Comparison of ENCODE assay signal across 9 cellular contexts in the genomic region with DNA sequence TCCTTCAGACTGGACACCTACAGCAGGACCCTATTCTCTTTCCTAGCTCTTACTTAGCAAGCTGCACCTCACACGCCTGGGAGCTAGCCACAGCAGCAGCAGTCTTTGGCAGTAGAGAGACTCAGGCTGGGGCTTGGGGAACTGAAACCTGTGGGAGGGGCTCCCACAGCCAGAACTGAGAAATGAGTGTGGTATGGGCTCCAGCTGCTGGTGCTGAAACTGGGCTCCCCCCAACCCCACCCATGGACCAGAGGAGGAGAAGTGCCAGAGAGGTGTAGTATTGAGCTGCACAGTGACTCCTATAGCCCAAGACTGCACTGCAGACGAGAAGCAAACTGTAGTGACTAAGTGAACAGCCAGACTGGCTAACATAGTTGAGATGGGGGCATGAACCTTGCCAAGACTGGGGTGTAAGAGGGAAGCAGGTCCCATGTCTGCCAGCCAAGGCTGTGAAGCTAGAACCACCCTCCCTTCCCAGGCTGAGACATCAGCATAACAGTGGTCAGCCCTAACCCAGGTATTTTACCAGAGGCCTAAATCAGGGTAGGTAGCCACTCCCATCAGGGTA.
A peak's percentile ranks its signal among the peaks of the same experiment; 100 is the strongest.
DNase-seq lines count a peak whose midpoint lies in the region; ATAC-seq and TF ChIP-seq lines count a peak whose summit lies in the region.
"Had no signal": no experiment of that assay in that cellular context is flagged by ENCODE, and none has a peak within 500 bp of the region (broad histone marks: within the 10 kb centered on the region; RNA-seq: fewer than 3 reads in every experiment).

No MANE protein-coding gene starts in this region.

- H3K4me3 ChIP-seq in GM08714 (ENCODE audit: low read length) = peak overlapping the region; percentile 40; the same call in 1 of the 2 replicates
- no peak overlapping the region for H3K4me3 ChIP-seq in BE2C (ENCODE audit: low read depth, low read length)
- no peak overlapping the region for H3K4me3 ChIP-seq in esophagus muscularis mucosa
- H3K4me3 ChIP-seq: dorsolateral prefrontal cortex had no signal

- peaks cover 5 to 8% of the 10 kb centered on the region in 2 donors for H3K36me3 Mint-ChIP-seq in activated T-cell treated with anti-CD3 and anti-CD28 coated beads, Interleukin-2, amount 50 U/mL, for 72 hours (ENCODE audit: insufficient read depth in 2 of 2)
- H3K36me3 Mint-ChIP-seq in naive thymus-derived CD8-positive, alpha-beta T cell = peaks cover 6 to 13% (median 9%) of the 10 kb centered on the region in 3 donors

- H3K27me3 Mint-ChIP-seq in activated T-cell treated with anti-CD3 and anti-CD28 coated beads, Interleukin-2, amount 50 U/mL, for 72 hours (ENCODE audit: low read depth) = no peaks in the 10 kb centered on the region
- H3K27me3 Mint-ChIP-seq in naive thymus-derived CD8-positive, alpha-beta T cell = no peaks in the 10 kb centered on the region

- H3K27me3 ChIP-seq in BE2C = no peaks in the 10 kb centered on the region
- H3K27me3 ChIP-seq in esophagus muscularis mucosa = no peaks in the 10 kb centered on the region
- H3K27me3 ChIP-seq: dorsolateral prefrontal cortex had no signal

- TF ChIP-seq CTCF in GM20000 (IDR thresholded peaks at IDR 0.05; ENCODE audit: extremely low read depth, missing control alignments) (peak; percentile 20), BE2C (IDR thresholded peaks at IDR 0.05; ENCODE audit: low read depth, low read length) (no peak), esophagus muscularis mucosa (IDR thresholded peaks at IDR 0.05) (no peak)

- no peaks in the 10 kb centered on the region for H3K9me3 Mint-ChIP-seq in activated T-cell treated with anti-CD3 and anti-CD28 coated beads, Interleukin-2, amount 50 U/mL, for 72 hours
- H3K9me3 Mint-ChIP-seq in naive thymus-derived CD8-positive, alpha-beta T cell = peaks cover 4 to 22% (median 9%) of the 10 kb centered on the region in 9 donors

- no peak overlapping the region for H3K27ac Mint-ChIP-seq in activated T-cell treated with anti-CD3 and anti-CD28 coated beads, Interleukin-2, amount 50 U/mL, for 72 hours
- H3K27ac Mint-ChIP-seq in naive thymus-derived CD8-positive, alpha-beta T cell = peak overlapping the region in 4 of 10 donors; percentile 39 to 82 (median 70)

- H3K27ac ChIP-seq in esophagus muscularis mucosa (replicated peaks in 1 of 4) = no peak overlapping the region

- intact Hi-C loops in esophagus muscularis mucosa (cut with DNase I) = no loop called here

- no peak for TF ChIP-seq POLR2A in esophagus muscularis mucosa (IDR thresholded peaks at IDR 0.05; ENCODE audit: low read depth)

- H3K36me3 ChIP-seq in BE2C = no peaks in the 10 kb centered on the region
- H3K36me3 ChIP-seq in esophagus muscularis mucosa = no peaks in the 10 kb centered on the region

- H3K4me3 Mint-ChIP-seq in activated T-cell treated with anti-CD3 and anti-CD28 coated beads, Interleukin-2, amount 50 U/mL, for 72 hours = peak overlapping the region; percentile 30 to 33
- no peak overlapping the region for H3K4me3 Mint-ChIP-seq in naive thymus-derived CD8-positive, alpha-beta T cell

- ATAC-seq in HG03469 (IDR thresholded peaks at IDR 0.05; ENCODE audit: unreplicated experiment) = peak; percentile 86
- peak; percentile 86 to 89 for ATAC-seq in activated T-cell treated with anti-CD3 and anti-CD28 coated beads, Interleukin-2, amount 50 U/mL, for 72 hours (replicated peaks in 1 of 2)
- peak; percentile 48 to 88 for ATAC-seq in naive thymus-derived CD8-positive, alpha-beta T cell

- POLR2A ChIA-PET in naive thymus-derived CD8-positive, alpha-beta T cell (lab: Charles Lee) = no interaction called here

- H3K9me3 ChIP-seq in BE2C (no peaks in the 10 kb centered on the region), esophagus muscularis mucosa (peaks cover 0 to 12% (median 7%) of the 10 kb centered on the region in 4 donors)

- peak; percentile 89 for DNase-seq in GM20000 (ENCODE audit: low spot score)
- peak; percentile 65 for DNase-seq in activated T-cell treated with anti-CD3 and anti-CD28 coated beads, Interleukin-2, amount 50 U/mL, for 72 hours
- peak in 1 of 10 donors; percentile 49 for DNase-seq in naive thymus-derived CD8-positive, alpha-beta T cell
- no peak for DNase-seq in BE2C
- no peak for DNase-seq in ACHN
- no peak for DNase-seq in esophagus muscularis mucosa (ENCODE audit: extremely low spot score)

- peaks cover 32% of the 10 kb centered on the region for H3K4me1 Mint-ChIP-seq in activated T-cell treated with anti-CD3 and anti-CD28 coated beads, Interleukin-2, amount 50 U/mL, for 72 hours (ENCODE audit: low read depth)
- H3K4me1 Mint-ChIP-seq in naive thymus-derived CD8-positive, alpha-beta T cell = peaks cover 21 to 57% (median 32%) of the 10 kb centered on the region in 4 donors

- no peaks in the 10 kb centered on the region for H3K4me1 ChIP-seq in BE2C
- peaks cover 11 to 29% (median 19%) of the 10 kb centered on the region in 4 donors for H3K4me1 ChIP-seq in esophagus muscularis mucosa

- in situ Hi-C loops in ACHN (cut with HindIII; ENCODE audit: low pct_ligation_motif_present, low pct_unique_long_range_greater_than_20kb, low sequenced_read_pairs) = no loop called here

- TF ChIP-seq EP300 in esophagus muscularis mucosa (IDR thresholded peaks at IDR 0.05) = no peak

- 85% methylated on average over 2 of the region's 2 CpGs for WGBS in esophagus muscularis mucosa

Comparison
In these comparisons a context has a peak if more than half of its experiments do, and no peak if none do; other contexts are left out.
1. DNase-seq: peak in GM20000 (single experiment) and activated T-cell treated with anti-CD3 and anti-CD28 coated beads, Interleukin-2, amount 50 U/mL, for 72 hours (2 of 2); none in BE2C (single experiment), ACHN (single experiment) and esophagus muscularis mucosa (single experiment).
2. H3K4me3 Mint-ChIP-seq: peak in activated T-cell treated with anti-CD3 and anti-CD28 coated beads, Interleukin-2, amount 50 U/mL, for 72 hours (2 of 2); none in naive thymus-derived CD8-positive, alpha-beta T cell (0 of 10).
3. Peak in every context shown above with its lines, with median percentiles within 50 percentile points of each other: ATAC-seq.